Comparison of ENCODE assay signal across 31 cellular contexts in genomic region chr20:51223163-51223562, GRCh38.
"Had no signal": no experiment of that assay in that cellular context is flagged by ENCODE, and none has a peak within 500 bp of the region (broad histone marks: within the 10 kb centered on the region; RNA-seq: fewer than 3 reads in every experiment).

No MANE protein-coding gene starts in this region.

- DNase-seq: hippocampal formation; immature natural killer cell; kidney; left colon; left ventricle myocardium inferior; midbrain; mucosa of descending colon; naive thymus-derived CD4-positive, alpha-beta T cell; nucleus accumbens; pancreas; posterior cingulate gyrus; right cardiac atrium; stimulated activated CD4-positive, alpha-beta T cell treated with anti-CD3 and anti-CD28 coated beads, Interleukin-12 subunit alpha, Interleukin-12 subunit beta, amount 100 ng/mL, for 4 hours; stimulated activated CD4-positive, alpha-beta T cell treated with anti-CD3 and anti-CD28 coated beads, Interleukin-15, amount 100 ng/mL, for 24 hours; stimulated activated CD4-positive, alpha-beta T cell treated with anti-CD3 and anti-CD28 coated beads, Interleukin-2, amount 100 ng/mL, for 24 hours; stimulated activated CD4-positive, alpha-beta T cell treated with anti-CD3 and anti-CD28 coated beads, Interleukin-4, amount 100 ng/mL, for 1 hour; stimulated activated naive CD4-positive, alpha-beta T cell; tibial artery; trophoblast cell; uterus had no signal

- H3K36me3 Mint-ChIP-seq: immature natural killer cell; naive thymus-derived CD4-positive, alpha-beta T cell; natural killer cell treated with Interleukin-12 subunit alpha and Interleukin-12 subunit beta and Interleukin-15 and Interleukin-18, amount 100 ng/mL, for 72 hours; stimulated activated effector memory CD8-positive, alpha-beta T cell treated with anti-CD3 and anti-CD28 coated beads, Interleukin-12 subunit alpha, Interleukin-12 subunit beta, amount 100 ng/mL, for 72 hours had no signal

- H3K36me3 ChIP-seq: left ventricle myocardium inferior, pancreas, prostate gland, suprapubic skin, thoracic aorta, tibial artery, uterus had no signal

- H3K4me1 ChIP-seq: left ventricle myocardium inferior, pancreas, prostate gland, suprapubic skin, tibial artery, uterus had no signal

- H3K27ac ChIP-seq: left ventricle myocardium inferior, pancreas, prostate gland, suprapubic skin, thoracic aorta, tibial artery, uterus had no signal

- H3K27me3 ChIP-seq: uterus had no signal

- H3K9me3 Mint-ChIP-seq: immature natural killer cell; natural killer cell treated with Interleukin-12 subunit alpha and Interleukin-12 subunit beta and Interleukin-15 and Interleukin-18, amount 100 ng/mL, for 72 hours; stimulated activated effector memory CD8-positive, alpha-beta T cell treated with anti-CD3 and anti-CD28 coated beads, Interleukin-12 subunit alpha, Interleukin-12 subunit beta, amount 100 ng/mL, for 72 hours; stimulated activated naive CD8-positive, alpha-beta T cell treated with anti-CD3 and anti-CD28 coated beads, Interleukin-15, Interleukin-2, amounts not matched to agents 100 ng/mL and 50 ng/mL, for 24 hours had no signal

- H3K9me3 ChIP-seq: mucosa of descending colon, pancreas, prostate gland, suprapubic skin, thoracic aorta, uterus had no signal

- H3K4me3 ChIP-seq: left ventricle myocardium inferior, lung, mucosa of descending colon, pancreas, prostate gland, skin epidermis, suprapubic skin, thoracic aorta, tibial artery, uterus had no signal

- H3K4me3 Mint-ChIP-seq: immature natural killer cell; naive thymus-derived CD4-positive, alpha-beta T cell; natural killer cell treated with Interleukin-12 subunit alpha and Interleukin-12 subunit beta and Interleukin-15 and Interleukin-18, amount 100 ng/mL, for 72 hours; neural crest cell; stimulated activated effector memory CD8-positive, alpha-beta T cell treated with anti-CD3 and anti-CD28 coated beads, Interleukin-12 subunit alpha, Interleukin-12 subunit beta, amount 100 ng/mL, for 72 hours; stimulated activated naive CD8-positive, alpha-beta T cell treated with anti-CD3 and anti-CD28 coated beads, Interleukin-15, Interleukin-2, amounts not matched to agents 100 ng/mL and 50 ng/mL, for 24 hours had no signal

- H3K27ac Mint-ChIP-seq: naive thymus-derived CD4-positive, alpha-beta T cell; natural killer cell treated with Interleukin-12 subunit alpha and Interleukin-12 subunit beta and Interleukin-15 and Interleukin-18, amount 100 ng/mL, for 72 hours; stimulated activated effector memory CD8-positive, alpha-beta T cell treated with anti-CD3 and anti-CD28 coated beads, Interleukin-12 subunit alpha, Interleukin-12 subunit beta, amount 100 ng/mL, for 72 hours; stimulated activated naive CD8-positive, alpha-beta T cell treated with anti-CD3 and anti-CD28 coated beads, Interleukin-15, Interleukin-2, amounts not matched to agents 100 ng/mL and 50 ng/mL, for 24 hours had no signal

- FAIRE-seq: islet of Langerhans, kidney, pancreas had no signal

- ATAC-seq: left colon; mucosa of descending colon; naive thymus-derived CD4-positive, alpha-beta T cell; natural killer cell treated with Interleukin-12 subunit alpha and Interleukin-12 subunit beta and Interleukin-15 and Interleukin-18, amount 100 ng/mL, for 72 hours; pancreas; right cardiac atrium; sciatic nerve; stimulated activated effector memory CD8-positive, alpha-beta T cell treated with anti-CD3 and anti-CD28 coated beads, Interleukin-12 subunit alpha, Interleukin-12 subunit beta, amount 100 ng/mL, for 72 hours had no signal
